In the genomic region with DNA sequence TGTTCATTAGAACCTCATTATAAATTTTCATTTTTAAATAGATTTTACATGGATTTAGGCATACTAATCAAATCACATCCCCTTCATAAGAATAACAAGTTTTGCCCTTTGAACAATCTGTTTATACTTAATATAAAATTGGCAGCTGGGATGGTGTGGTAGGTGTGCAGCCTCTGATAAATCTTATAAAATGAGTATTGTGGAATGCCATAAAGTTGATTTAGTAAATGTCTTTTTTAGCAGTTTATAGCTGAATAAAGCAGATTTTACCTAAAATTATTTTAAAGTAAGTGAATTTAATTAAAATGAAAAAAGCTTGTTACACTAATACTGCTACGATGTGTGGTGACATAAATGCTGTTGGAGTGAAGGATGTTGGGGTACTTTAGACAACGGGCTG, we compare ENCODE assay signal across 26 cellular contexts.
"Had no signal": no experiment of that assay in that cellular context is flagged by ENCODE, and none has a peak within 500 bp of the region (broad histone marks: within the 10 kb centered on the region; RNA-seq: fewer than 3 reads in every experiment).

No MANE protein-coding gene starts in this region.

- H3K9me3 ChIP-seq: left lung, lower lobe of right lung, neutrophil, ovary, right atrium auricular region, tibial nerve, uterus had no signal

- H3K27me3 ChIP-seq: left lung, neural progenitor cell, neutrophil, ovary, right atrium auricular region, tibial nerve, uterus had no signal

- H3K36me3 ChIP-seq: ovary had no signal

- FAIRE-seq: kidney had no signal

- H3K4me2 ChIP-seq: neural progenitor cell had no signal

- H3K27me3 Mint-ChIP-seq: naive B cell; progenitor cell of endocrine pancreas; stimulated activated memory B cell treated with anti-CD40 and anti-IgM and Interleukin-4, amounts not matched to agents 10 μg/mL and 1 μg/mL and 100 μg/mL, for 72 hours; stimulated activated naive CD8-positive, alpha-beta T cell treated with anti-CD3 and anti-CD28 coated beads, Interleukin-15, amount 100 ng/mL, for 72 hours; type B pancreatic cell had no signal

- H3K4me1 Mint-ChIP-seq: stimulated activated memory B cell treated with anti-CD40 and anti-IgM and Interleukin-4, amounts not matched to agents 10 μg/mL and 1 μg/mL and 100 μg/mL, for 72 hours had no signal

- H3K27ac Mint-ChIP-seq: nephron progenitor cell; neural progenitor cell; progenitor cell of endocrine pancreas; stimulated activated memory B cell treated with anti-CD40 and anti-IgM and Interleukin-4, amounts not matched to agents 10 μg/mL and 1 μg/mL and 100 μg/mL, for 72 hours; stimulated activated naive CD8-positive, alpha-beta T cell treated with anti-CD3 and anti-CD28 coated beads, Interleukin-15, amount 100 ng/mL, for 72 hours; type B pancreatic cell had no signal

- H3K4me3 ChIP-seq: left lung, lower lobe of right lung, neural progenitor cell, ovary, right atrium auricular region, skin epidermis, tibial nerve, uterus had no signal

- H3K9ac ChIP-seq: neural progenitor cell had no signal

- ATAC-seq: left colon; natural killer cell; sciatic nerve; stimulated activated memory B cell treated with anti-CD40 and anti-IgM and Interleukin-4, amounts not matched to agents 10 μg/mL and 1 μg/mL and 100 μg/mL, for 72 hours; stimulated activated naive CD8-positive, alpha-beta T cell treated with anti-CD3 and anti-CD28 coated beads, Interleukin-15, amount 100 ng/mL, for 72 hours had no signal

- H3K4me1 ChIP-seq: neural progenitor cell, right atrium auricular region, uterus had no signal

- DNase-seq: hippocampal formation; kidney; left colon; left lung; lower lobe of right lung; mesendoderm; naive B cell; natural killer cell; nephron progenitor cell; occipital lobe; ovary; stimulated activated CD4-positive, alpha-beta T cell treated with anti-CD3 and anti-CD28 coated beads, Interleukin-4, amount 100 ng/mL, for 24 hours; stimulated activated naive CD4-positive, alpha-beta T cell treated with Interleukin-2 at 50 U/mL for 16 hours; stimulated activated naive CD8-positive, alpha-beta T cell treated with anti-CD3 and anti-CD28 coated beads, Interleukin-15, amount 100 ng/mL, for 72 hours; substantia nigra; uterus had no signal

- H3K9me3 Mint-ChIP-seq: mesothelial cell of epicardium; naive B cell; natural killer cell; nephron progenitor cell; neural progenitor cell; stimulated activated memory B cell treated with anti-CD40 and anti-IgM and Interleukin-4, amounts not matched to agents 10 μg/mL and 1 μg/mL and 100 μg/mL, for 72 hours; stimulated activated naive CD8-positive, alpha-beta T cell treated with anti-CD3 and anti-CD28 coated beads, Interleukin-15, amount 100 ng/mL, for 72 hours; type B pancreatic cell had no signal

- H3K27ac ChIP-seq: lower lobe of right lung, neural progenitor cell, ovary, right atrium auricular region, skin epidermis, uterus had no signal

- H3K4me3 Mint-ChIP-seq: mesothelial cell of epicardium; naive B cell; natural killer cell; nephron progenitor cell; neural progenitor cell; stimulated activated memory B cell treated with anti-CD40 and anti-IgM and Interleukin-4, amounts not matched to agents 10 μg/mL and 1 μg/mL and 100 μg/mL, for 72 hours; stimulated activated naive CD8-positive, alpha-beta T cell treated with anti-CD3 and anti-CD28 coated beads, Interleukin-15, amount 100 ng/mL, for 72 hours; type B pancreatic cell had no signal

- H2AFZ ChIP-seq: neural progenitor cell had no signal
